9 cellular contexts compared by ENCODE assay signal in genomic region chr9:37511006-37511714, GRCh38. TPM values are rescaled to one million over a fixed set of nuclear protein-coding genes. Genes with fewer than 3 reads are reported as not detected.
DNase-seq lines count a peak whose midpoint lies in the region; ATAC-seq and TF ChIP-seq lines count a peak whose summit lies in the region.
"Had no signal": no experiment of that assay in that cellular context is flagged by ENCODE, and none has a peak within 500 bp of the region (broad histone marks: within the 10 kb centered on the region; RNA-seq: fewer than 3 reads in every experiment).

No MANE protein-coding gene starts in this region.

- H3K9me3 Mint-ChIP-seq in effector memory CD8-positive, alpha-beta T cell = no peaks in the 10 kb centered on the region

- H3K9me3 ChIP-seq in heart right ventricle = no peaks in the 10 kb centered on the region
- H3K9me3 ChIP-seq in left ventricle myocardium inferior (replicated peaks) = no peaks in the 10 kb centered on the region
- H3K9me3 ChIP-seq in upper lobe of right lung = no peaks in the 10 kb centered on the region

- intact Hi-C loops in heart right ventricle (cut with DNase I) (loop anchor here in 2 of 10 donors (2.0 to 10.0 kb wide), 2 partner anchors 22 to 64 kb away; partner anchors contain the start of gene FBXO10 (in 1 of the 2)), left ventricle myocardium inferior (cut with micrococcal nuclease) (no loop called here), upper lobe of right lung (cut with DNase I) (no loop called here)

- TF ChIP-seq POLR2A in NB4 (IDR thresholded peaks at IDR 0.05; ENCODE audit: extremely low read depth, insufficient read length) = no peak

- DNase-seq in heart right ventricle (no peak), left ventricle myocardium inferior (no peak), NB4 (ENCODE audit: low read depth) (peak; percentile 22), upper lobe of right lung (peak; percentile 56)
- no peak for DNase-seq in effector memory CD8-positive, alpha-beta T cell
- DNase-seq in effector CD8-positive, alpha-beta T cell (lab: John Stamatoyannopoulos, UW) = no peak
- no peak for DNase-seq in stimulated activated CD4-positive, alpha-beta T cell treated with anti-CD3 and anti-CD28 coated beads, Interleukin-4, amount 100 ng/mL, for 1 hour
- DNase-seq in stimulated activated CD8-positive, alpha-beta memory T cell treated with anti-CD3 and anti-CD28 coated beads, Interleukin-4, amount 100 ng/mL, for 48 hours = no peak
- DNase-seq: amygdala had no signal

- H3K36me3 ChIP-seq in heart right ventricle (peaks cover 0 to 67% (median 0%) of the 10 kb centered on the region in 9 donors), left ventricle myocardium inferior (peaks cover 34% of the 10 kb centered on the region), upper lobe of right lung (no peaks in the 10 kb centered on the region)

- ATAC-seq in heart right ventricle (peak in 5 of 8 donors; percentile 7 to 54 (median 23)), upper lobe of right lung (no peak)
- ATAC-seq in effector memory CD8-positive, alpha-beta T cell (replicated peaks) = no peak

- H3K27me3 Mint-ChIP-seq in effector memory CD8-positive, alpha-beta T cell = no peaks in the 10 kb centered on the region

- peak in 2 of 9 donors; percentile 15 to 31 for TF ChIP-seq CTCF in heart right ventricle (IDR thresholded peaks at IDR 0.05)
- TF ChIP-seq CTCF in left ventricle myocardium inferior (IDR thresholded peaks at IDR 0.05; ENCODE audit: borderline replicate concordance) = no peak
- TF ChIP-seq CTCF in NB4 (IDR thresholded peaks at IDR 0.05; ENCODE audit: low read depth, low read length) = no peak
- no peak for TF ChIP-seq CTCF in upper lobe of right lung (IDR thresholded peaks at IDR 0.05)

- WGBS in heart right ventricle, 2 donors = 83 to 85% methylated on average over 9 of the region's 9 CpGs

- H3K27ac ChIP-seq in heart right ventricle (no peak overlapping the region), left ventricle myocardium inferior (replicated peaks) (no peak overlapping the region), upper lobe of right lung (no peak overlapping the region)

- H3K4me1 ChIP-seq in heart right ventricle (no peaks in the 10 kb centered on the region), left ventricle myocardium inferior (no peaks in the 10 kb centered on the region), upper lobe of right lung (no peaks in the 10 kb centered on the region)

- no peak overlapping the region for H3K4me3 Mint-ChIP-seq in effector memory CD8-positive, alpha-beta T cell

- peaks cover 29% of the 10 kb centered on the region for H3K36me3 Mint-ChIP-seq in effector memory CD8-positive, alpha-beta T cell (ENCODE audit: insufficient read depth)

- peaks cover 8 to 50% of the 10 kb centered on the region in 2 donors for H3K4me1 Mint-ChIP-seq in effector memory CD8-positive, alpha-beta T cell (ENCODE audit: low read depth in 2 of 2)

- H3K4me3 ChIP-seq in heart right ventricle (no peak overlapping the region), left ventricle myocardium inferior (no peak overlapping the region), NB4 (ENCODE audit: low read depth, low read length) (no peak overlapping the region), upper lobe of right lung (no peak overlapping the region)

- peak overlapping the region; percentile 78 to 83 for H3K27ac Mint-ChIP-seq in effector memory CD8-positive, alpha-beta T cell

- H3K27me3 ChIP-seq in heart right ventricle = no peaks in the 10 kb centered on the region
- no peaks in the 10 kb centered on the region for H3K27me3 ChIP-seq in left ventricle myocardium inferior (ENCODE audit: low read depth)
- no peaks in the 10 kb centered on the region for H3K27me3 ChIP-seq in upper lobe of right lung

RNA-seq across cellular contexts. Expression of gene POLR1E, which starts 25.4 kb away (rescaled TPM):
- total RNA-seq in heart right ventricle = 10 to 100 TPM in 9 of 10 donors, 1 to 10 TPM in 1; 8.5 to 28.8 (median 20.4) TPM
- 10 to 100 TPM in 1 of 2 donors, 1 to 10 TPM in 1; 5.0 to 16.6 TPM for polyA plus RNA-seq in heart right ventricle
- total RNA-seq in left ventricle myocardium inferior = 15.8 TPM
- 16.6 TPM for total RNA-seq in upper lobe of right lung

RNA-seq across cellular contexts. Expression of gene ZBTB5, which starts 45.9 kb away (rescaled TPM):
- total RNA-seq in heart right ventricle = 1 to 10 TPM; 5.4 to 7.5 (median 6.3) TPM
- polyA plus RNA-seq in heart right ventricle = 1 to 10 TPM; 2.1 to 3.9 TPM
- 4.9 TPM for total RNA-seq in left ventricle myocardium inferior
- 10.1 TPM for total RNA-seq in upper lobe of right lung

Comparison
In these comparisons a context has a peak if more than half of its experiments do, and no peak if none do; other contexts are left out.
1. ATAC-seq: peak in heart right ventricle (5 of 8); none in effector memory CD8-positive, alpha-beta T cell (single experiment) and upper lobe of right lung (single experiment).
2. DNase-seq: peak in NB4 (single experiment) and upper lobe of right lung (single experiment); none in heart right ventricle (0 of 2), left ventricle myocardium inferior (single experiment), effector memory CD8-positive, alpha-beta T cell (0 of 3), effector CD8-positive, alpha-beta T cell (single experiment), stimulated activated CD4-positive, alpha-beta T cell treated with anti-CD3 and anti-CD28 coated beads, Interleukin-4, amount 100 ng/mL, for 1 hour (single experiment) and stimulated activated CD8-positive, alpha-beta memory T cell treated with anti-CD3 and anti-CD28 coated beads, Interleukin-4, amount 100 ng/mL, for 48 hours (single experiment).